ENCODE assay signal across 15 cellular contexts in genomic region chr3:177836671-177837070, GRCh38.
DNase-seq lines count a peak whose midpoint lies in the region; ATAC-seq and TF ChIP-seq lines count a peak whose summit lies in the region.
"Had no signal": no experiment of that assay in that cellular context is flagged by ENCODE, and none has a peak within 500 bp of the region (broad histone marks: within the 10 kb centered on the region; RNA-seq: fewer than 3 reads in every experiment).

No MANE protein-coding gene starts in this region.

- H3K27me3 Mint-ChIP-seq in activated naive CD8-positive, alpha-beta T cell treated with anti-CD3 and anti-CD28 coated beads for 36 hours: no peaks in the 10 kb centered on the region

- DNase-seq in SK-N-SH (no peak), WERI-Rb-1 (peak; percentile 74), hepatocyte (ENCODE audit: low spot score) (peak; percentile 31), tibial artery (no peak), RPMI8226 (no peak), NCI-H2171 treated with DMSO at 0.1 percent for 48 hours (lab: John Stamatoyannopoulos, UW) (no peak)
- DNase-seq in activated naive CD8-positive, alpha-beta T cell treated with anti-CD3 and anti-CD28 coated beads for 36 hours: no peak
- DNase-seq: activated CD4-positive, alpha-beta T cell treated with anti-CD3 and anti-CD28 coated beads, Interleukin-2, amount 50 U/mL, for 1 hour; GOT3; kidney; NCI-H1694 had no signal

- H3K27ac Mint-ChIP-seq in activated naive CD8-positive, alpha-beta T cell treated with anti-CD3 and anti-CD28 coated beads for 36 hours: no peak overlapping the region
- H3K27ac Mint-ChIP-seq: activated naive CD4-positive, alpha-beta T cell treated with anti-CD3 and anti-CD28 coated beads, Interleukin-2, amount 50 U/mL, for 72 hours had no signal

- no peaks in the 10 kb centered on the region for H3K9me2 ChIP-seq in SK-N-SH
- H3K9me2 ChIP-seq in hepatocyte (replicated peaks; ENCODE audit: insufficient read depth): no peaks in the 10 kb centered on the region

- H2AFZ ChIP-seq in SK-N-SH (ENCODE audit: low read depth) (no peak overlapping the region), hepatocyte (no peak overlapping the region)

- no peak for ATAC-seq in SK-N-SH treated with all-trans-retinoic acid at 6 μM for 48 hours
- ATAC-seq: A549 had no signal

- H3K9ac ChIP-seq in SK-N-SH: no peak overlapping the region

- H3K4me1 ChIP-seq in SK-N-SH (ENCODE audit: control insufficient read depth in 1 of 2, insufficient read depth in 2 of 2, low read depth in 1 of 2, low read length in 1 of 2) (peaks cover 29 to 31% of the 10 kb centered on the region in 2 experiments), hepatocyte (ENCODE audit: insufficient read depth) (peaks cover 9% of the 10 kb centered on the region), tibial artery (peaks cover 0 to 10% (median 2%) of the 10 kb centered on the region in 4 donors)

- H3K27me3 ChIP-seq in SK-N-SH (ENCODE audit: insufficient read depth): no peaks in the 10 kb centered on the region
- no peaks in the 10 kb centered on the region for H3K27me3 ChIP-seq in WERI-Rb-1 (ENCODE audit: insufficient read depth, low read depth, severe bottlenecking)
- H3K27me3 ChIP-seq in hepatocyte: no peaks in the 10 kb centered on the region
- no peaks in the 10 kb centered on the region for H3K27me3 ChIP-seq in tibial artery
- H3K27me3 ChIP-seq: SJSA1 had no signal

- WGBS in SK-N-SH (ENCODE audit: low lambda C conversion rate): 97% methylated on average over 5 of the region's 5 CpGs
- WGBS in hepatocyte (ENCODE audit: low lambda C conversion rate, missing lambda C conversion rate): 53% methylated on average over 5 of the region's 5 CpGs

- H3K36me3 ChIP-seq in SK-N-SH (replicated peaks in 1 of 2; ENCODE audit: control insufficient read depth in 1 of 2, insufficient read depth in 2 of 2, low read length in 1 of 2) (no peaks in the 10 kb centered on the region), WERI-Rb-1 (no peaks in the 10 kb centered on the region), hepatocyte (replicated peaks; ENCODE audit: insufficient read depth, low read depth) (no peaks in the 10 kb centered on the region), tibial artery (no peaks in the 10 kb centered on the region)
- H3K36me3 ChIP-seq: SJSA1 had no signal

- peaks cover 12% of the 10 kb centered on the region for H3F3A ChIP-seq in SK-N-SH (replicated peaks; ENCODE audit: insufficient read depth)

- intact Hi-C loops in tibial artery (cut with DNase I; ENCODE audit: low total_unique reads): no loop called here

- no peaks in the 10 kb centered on the region for H3K9me3 ChIP-seq in SK-N-SH
- H3K9me3 ChIP-seq in WERI-Rb-1 (ENCODE audit: severe bottlenecking): no peaks in the 10 kb centered on the region
- no peaks in the 10 kb centered on the region for H3K9me3 ChIP-seq in hepatocyte (ENCODE audit: low read depth)
- H3K9me3 ChIP-seq in tibial artery: no peaks in the 10 kb centered on the region
- H3K9me3 ChIP-seq: A549, SJSA1 had no signal

- H3K79me2 ChIP-seq in SK-N-SH (ENCODE audit: insufficient read depth): no peaks in the 10 kb centered on the region
- H3K79me2 ChIP-seq in hepatocyte: no peaks in the 10 kb centered on the region

- POLR2A ChIA-PET in SK-N-SH (lab: Yijun Ruan, JAX): no interaction called here

- H3K4me3 ChIP-seq in SK-N-SH (ENCODE audit: low read depth in 2 of 2, low read length in 1 of 2): no peak overlapping the region
- H3K4me3 ChIP-seq in WERI-Rb-1 (ENCODE audit: low read depth, low read length): no peak overlapping the region
- no peak overlapping the region for H3K4me3 ChIP-seq in hepatocyte
- H3K4me3 ChIP-seq in tibial artery: no peak overlapping the region
- H3K4me3 ChIP-seq: A549, SJSA1 had no signal

- H3K27ac ChIP-seq in SK-N-SH (ENCODE audit: low read depth in 2 of 2, low read length in 1 of 2) (peak overlapping the region in 1 of 2 experiments; percentile 81; a peak in 2 of 4 replicates), WERI-Rb-1 (peak overlapping the region; percentile 81), hepatocyte (peak overlapping the region; percentile 58), tibial artery (peak overlapping the region; percentile 1 to 3)
- H3K27ac ChIP-seq: A549 had no signal

- TF ChIP-seq CTCF in SK-N-SH (IDR thresholded peaks at IDR 0.05): no peak
- no peak for TF ChIP-seq CTCF in WERI-Rb-1 (IDR thresholded peaks at IDR 0.05; ENCODE audit: low read depth, low read length)
- no peak for TF ChIP-seq CTCF in hepatocyte (IDR thresholded peaks at IDR 0.05; ENCODE audit: poor library complexity)
- TF ChIP-seq CTCF in tibial artery (IDR thresholded peaks at IDR 0.05): no peak

- H3K4me2 ChIP-seq in SK-N-SH (no peak overlapping the region), hepatocyte (no peak overlapping the region)
- H3K4me2 ChIP-seq: A549 had no signal

- H4K20me1 ChIP-seq in SK-N-SH (ENCODE audit: insufficient read depth) (no peaks in the 10 kb centered on the region), hepatocyte (ENCODE audit: insufficient read depth, poor library complexity, severe bottlenecking) (no peaks in the 10 kb centered on the region)

- no peaks in the 10 kb centered on the region for H3K9me3 Mint-ChIP-seq in activated naive CD8-positive, alpha-beta T cell treated with anti-CD3 and anti-CD28 coated beads for 36 hours

- H3K4me3 Mint-ChIP-seq in activated naive CD8-positive, alpha-beta T cell treated with anti-CD3 and anti-CD28 coated beads for 36 hours: no peak overlapping the region

- CTCF ChIA-PET in SK-N-SH (lab: Yijun Ruan, JAX): no interaction called here

- no peak for TF ChIP-seq EP300 in SK-N-SH (IDR thresholded peaks at IDR 0.05; ENCODE audit: borderline replicate concordance in 1 of 2, low read depth in 1 of 2, low read length in 1 of 2)

- H3K4me1 Mint-ChIP-seq in activated naive CD8-positive, alpha-beta T cell treated with anti-CD3 and anti-CD28 coated beads for 36 hours: peaks cover 7% of the 10 kb centered on the region

- no peaks in the 10 kb centered on the region for H3K36me3 Mint-ChIP-seq in activated naive CD8-positive, alpha-beta T cell treated with anti-CD3 and anti-CD28 coated beads for 36 hours

- no peak for TF ChIP-seq RAD21 in SK-N-SH (IDR thresholded peaks at IDR 0.05; ENCODE audit: low read length)

TF ChIP-seq in SK-N-SH, 30 proteins besides CTCF, POLR2A, EP300 and RAD21 (continues in another document):
- TF ChIP-seq, protein P1, sequence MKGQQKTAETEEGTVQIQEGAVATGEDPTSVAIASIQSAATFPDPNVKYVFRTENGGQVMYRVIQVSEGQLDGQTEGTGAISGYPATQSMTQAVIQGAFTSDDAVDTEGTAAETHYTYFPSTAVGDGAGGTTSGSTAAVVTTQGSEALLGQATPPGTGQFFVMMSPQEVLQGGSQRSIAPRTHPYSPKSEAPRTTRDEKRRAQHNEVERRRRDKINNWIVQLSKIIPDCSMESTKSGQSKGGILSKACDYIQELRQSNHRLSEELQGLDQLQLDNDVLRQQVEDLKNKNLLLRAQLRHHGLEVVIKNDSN (IDR thresholded peaks at IDR 0.05; ENCODE audit: borderline replicate concordance, low read depth): no peak
- TF ChIP-seq, protein P2, sequence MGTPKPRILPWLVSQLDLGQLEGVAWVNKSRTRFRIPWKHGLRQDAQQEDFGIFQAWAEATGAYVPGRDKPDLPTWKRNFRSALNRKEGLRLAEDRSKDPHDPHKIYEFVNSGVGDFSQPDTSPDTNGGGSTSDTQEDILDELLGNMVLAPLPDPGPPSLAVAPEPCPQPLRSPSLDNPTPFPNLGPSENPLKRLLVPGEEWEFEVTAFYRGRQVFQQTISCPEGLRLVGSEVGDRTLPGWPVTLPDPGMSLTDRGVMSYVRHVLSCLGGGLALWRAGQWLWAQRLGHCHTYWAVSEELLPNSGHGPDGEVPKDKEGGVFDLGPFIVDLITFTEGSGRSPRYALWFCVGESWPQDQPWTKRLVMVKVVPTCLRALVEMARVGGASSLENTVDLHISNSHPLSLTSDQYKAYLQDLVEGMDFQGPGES (IDR thresholded peaks at IDR 0.05; ENCODE audit: low read depth, low read length): no peak
- TF ChIP-seq, protein P3, sequence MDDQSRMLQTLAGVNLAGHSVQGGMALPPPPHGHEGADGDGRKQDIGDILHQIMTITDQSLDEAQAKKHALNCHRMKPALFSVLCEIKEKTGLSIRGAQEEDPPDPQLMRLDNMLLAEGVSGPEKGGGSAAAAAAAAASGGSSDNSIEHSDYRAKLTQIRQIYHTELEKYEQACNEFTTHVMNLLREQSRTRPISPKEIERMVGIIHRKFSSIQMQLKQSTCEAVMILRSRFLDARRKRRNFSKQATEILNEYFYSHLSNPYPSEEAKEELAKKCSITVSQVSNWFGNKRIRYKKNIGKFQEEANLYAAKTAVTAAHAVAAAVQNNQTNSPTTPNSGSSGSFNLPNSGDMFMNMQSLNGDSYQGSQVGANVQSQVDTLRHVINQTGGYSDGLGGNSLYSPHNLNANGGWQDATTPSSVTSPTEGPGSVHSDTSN (IDR thresholded peaks at IDR 0.05): 0 out of 2 replicates have a peak, but pooled peaks have one; percentile 8

TF ChIP-seq in SK-N-SH treated with all-trans-retinoic acid at 6 μM for 48 hours, 23 proteins besides CTCF, POLR2A, EP300 and RAD21 (continues in another document):
- no peak for TF ChIP-seq ZC3H10 (CRISPR knock-in tag; IDR thresholded peaks at IDR 0.05)
- TF ChIP-seq RARB (CRISPR knock-in tag; IDR thresholded peaks at IDR 0.05): no peak
- TF ChIP-seq CSDC2 (CRISPR knock-in tag; IDR thresholded peaks at IDR 0.05): no peak
- TF ChIP-seq ZNF8 (CRISPR knock-in tag; IDR thresholded peaks at IDR 0.05): no peak
- no peak for TF ChIP-seq ESRRG (CRISPR knock-in tag; IDR thresholded peaks at IDR 0.05)
- TF ChIP-seq, protein P4, sequence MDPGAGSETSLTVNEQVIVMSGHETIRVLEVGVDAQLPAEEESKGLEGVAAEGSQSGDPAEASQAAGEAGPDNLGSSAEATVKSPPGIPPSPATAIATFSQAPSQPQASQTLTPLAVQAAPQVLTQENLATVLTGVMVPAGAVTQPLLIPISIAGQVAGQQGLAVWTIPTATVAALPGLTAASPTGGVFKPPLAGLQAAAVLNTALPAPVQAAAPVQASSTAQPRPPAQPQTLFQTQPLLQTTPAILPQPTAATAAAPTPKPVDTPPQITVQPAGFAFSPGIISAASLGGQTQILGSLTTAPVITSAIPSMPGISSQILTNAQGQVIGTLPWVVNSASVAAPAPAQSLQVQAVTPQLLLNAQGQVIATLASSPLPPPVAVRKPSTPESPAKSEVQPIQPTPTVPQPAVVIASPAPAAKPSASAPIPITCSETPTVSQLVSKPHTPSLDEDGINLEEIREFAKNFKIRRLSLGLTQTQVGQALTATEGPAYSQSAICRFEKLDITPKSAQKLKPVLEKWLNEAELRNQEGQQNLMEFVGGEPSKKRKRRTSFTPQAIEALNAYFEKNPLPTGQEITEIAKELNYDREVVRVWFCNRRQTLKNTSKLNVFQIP (CRISPR knock-in tag; IDR thresholded peaks at IDR 0.05; ENCODE audit: borderline replicate concordance, low read depth): no peak

Comparison
In these comparisons a context has a peak if more than half of its experiments do, and no peak if none do; other contexts are left out.
1. DNase-seq: peak in WERI-Rb-1 (single experiment) and hepatocyte (single experiment); none in SK-N-SH (single experiment), tibial artery (0 of 2), activated naive CD8-positive, alpha-beta T cell treated with anti-CD3 and anti-CD28 coated beads for 36 hours (single experiment), RPMI8226 (single experiment) and NCI-H2171 treated with DMSO at 0.1 percent for 48 hours (single experiment).